11 cellular contexts compared by ENCODE assay signal in the genomic region with DNA sequence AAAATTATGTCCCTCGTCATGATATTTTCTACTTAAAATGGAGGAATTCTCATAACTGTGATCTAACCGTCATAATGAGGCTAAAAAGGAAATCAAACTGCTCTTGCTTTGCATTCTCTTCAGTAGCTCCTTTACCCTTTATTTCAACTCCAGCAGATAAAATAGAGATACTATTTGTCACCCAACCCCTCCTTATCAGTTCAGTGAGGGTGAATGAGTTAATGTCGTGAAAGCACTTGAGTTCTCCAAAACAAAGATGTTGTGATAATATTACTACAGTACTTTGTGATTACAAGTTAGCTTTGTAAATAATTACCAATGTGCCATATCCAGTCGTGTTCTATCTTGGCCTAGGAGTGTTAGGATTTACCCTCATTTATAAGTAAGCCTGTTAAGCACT.
A peak's percentile ranks its signal among the peaks of the same experiment; 100 is the strongest.
DNase-seq lines count a peak whose midpoint lies in the region; ATAC-seq and TF ChIP-seq lines count a peak whose summit lies in the region.
"Had no signal": no experiment of that assay in that cellular context is flagged by ENCODE, and none has a peak within 500 bp of the region (broad histone marks: within the 10 kb centered on the region; RNA-seq: fewer than 3 reads in every experiment).

No MANE protein-coding gene starts in this region.

- peak overlapping the region; percentile 90 for H2AFZ ChIP-seq in smooth muscle cell (ENCODE audit: low read depth)

- H3K4me3 Mint-ChIP-seq in activated naive CD4-positive, alpha-beta T cell treated with anti-CD3 and anti-CD28 coated beads for 36 hours, result peak overlapping the region; percentile 82
- peak overlapping the region; percentile 95 for H3K4me3 Mint-ChIP-seq in endothelial cell (ENCODE audit: unreplicated experiment)

- peaks cover 7% of the 10 kb centered on the region for H3F3A ChIP-seq in smooth muscle cell (ENCODE audit: low read depth)

- H3K4me2 ChIP-seq in smooth muscle cell, result no peak overlapping the region

- H3K4me3 ChIP-seq in RWPE2 (ENCODE audit: severe bottlenecking) (no peak overlapping the region), smooth muscle cell (peak overlapping the region; percentile 91)

- peaks cover 28% of the 10 kb centered on the region for H3K4me1 Mint-ChIP-seq in activated naive CD4-positive, alpha-beta T cell treated with anti-CD3 and anti-CD28 coated beads for 36 hours (ENCODE audit: low read depth)
- peaks cover 5% of the 10 kb centered on the region for H3K4me1 Mint-ChIP-seq in endothelial cell (ENCODE audit: unreplicated experiment)

- WGBS in smooth muscle cell (ENCODE audit: low lambda C conversion rate), result 70% methylated on average over 4 of the region's 4 CpGs

- ATAC-seq in RWPE2 (ENCODE audit: low read depth), result no peak
- no peak for ATAC-seq in HG03439 (IDR thresholded peaks at IDR 0.05; ENCODE audit: unreplicated experiment)
- ATAC-seq in GM18520 (IDR thresholded peaks at IDR 0.05; ENCODE audit: unreplicated experiment), result no peak
- ATAC-seq in GM21825 (IDR thresholded peaks at IDR 0.05; ENCODE audit: unreplicated experiment), result no peak

- no peaks in the 10 kb centered on the region for H4K20me1 ChIP-seq in smooth muscle cell (ENCODE audit: low read depth)

- H3K9ac ChIP-seq in smooth muscle cell (ENCODE audit: low read depth), result no peak overlapping the region

- H3K79me2 ChIP-seq in smooth muscle cell (ENCODE audit: low read depth), result peaks cover 25% of the 10 kb centered on the region

- CTCF ChIA-PET in activated naive CD4-positive, alpha-beta T cell treated with anti-CD3 and anti-CD28 coated beads for 36 hours (lab: Charles Lee), result no interaction called here

- H3K4me1 ChIP-seq in RWPE2 (ENCODE audit: insufficient read depth, poor library complexity, severe bottlenecking), result peaks cover 9% of the 10 kb centered on the region
- peaks cover 9% of the 10 kb centered on the region for H3K4me1 ChIP-seq in smooth muscle cell (ENCODE audit: low read depth)

- peak overlapping the region; percentile 76 for H3K27ac ChIP-seq in RWPE2 (ENCODE audit: poor library complexity, severe bottlenecking)
- no peak overlapping the region for H3K27ac ChIP-seq in smooth muscle cell (ENCODE audit: low read depth)

- H3K27me3 ChIP-seq in RWPE2 (ENCODE audit: insufficient read depth, poor library complexity, severe bottlenecking) (no peaks in the 10 kb centered on the region), smooth muscle cell (ENCODE audit: low read depth) (no peaks in the 10 kb centered on the region)
- H3K27me3 ChIP-seq: ascending aorta had no signal

- peaks cover 2% of the 10 kb centered on the region for H3K9me3 Mint-ChIP-seq in activated naive CD4-positive, alpha-beta T cell treated with anti-CD3 and anti-CD28 coated beads for 36 hours
- H3K9me3 Mint-ChIP-seq in endothelial cell (ENCODE audit: unreplicated experiment), result no peaks in the 10 kb centered on the region

- intact Hi-C loops in activated naive CD4-positive, alpha-beta T cell treated with anti-CD3 and anti-CD28 coated beads for 36 hours (cut with micrococcal nuclease), result no loop called here

- no peak for DNase-seq in activated naive CD4-positive, alpha-beta T cell treated with anti-CD3 and anti-CD28 coated beads for 36 hours
- DNase-seq in activated naive CD4-positive, alpha-beta T cell treated with anti-CD3 and anti-CD28 coated beads, Interleukin-2, amount 50 U/mL, for 16 hours, result no peak
- DNase-seq in RWPE2 (ENCODE audit: low spot score), result no peak
- DNase-seq in endothelial cell (ENCODE audit: low spot score), result no peak
- no peak for DNase-seq in smooth muscle cell (lab: John Stamatoyannopoulos, UW; ENCODE audit: unreplicated experiment)
- DNase-seq: COR-L47, NCI-H1436 had no signal

- H3K36me3 ChIP-seq in RWPE2 (ENCODE audit: low read depth) (no peaks in the 10 kb centered on the region), smooth muscle cell (ENCODE audit: low read depth) (no peaks in the 10 kb centered on the region)
- H3K36me3 ChIP-seq: ascending aorta had no signal

- H3K9me3 ChIP-seq in RWPE2 (ENCODE audit: severe bottlenecking), result peaks cover 4% of the 10 kb centered on the region
- H3K9me3 ChIP-seq in smooth muscle cell (replicated peaks; ENCODE audit: low read depth), result no peaks in the 10 kb centered on the region
- H3K9me3 ChIP-seq: ascending aorta had no signal

- TF ChIP-seq CTCF in RWPE2 (IDR thresholded peaks at IDR 0.05; ENCODE audit: poor library complexity, severe bottlenecking) (no peak), endothelial cell (IDR thresholded peaks at IDR 0.05; ENCODE audit: unreplicated experiment) (no peak), smooth muscle cell (IDR thresholded peaks at IDR 0.05; ENCODE audit: borderline replicate concordance, insufficient read depth, poor library complexity, severe bottlenecking) (no peak)

- H3K36me3 Mint-ChIP-seq in activated naive CD4-positive, alpha-beta T cell treated with anti-CD3 and anti-CD28 coated beads for 36 hours (ENCODE audit: low read depth), result peaks cover 1% of the 10 kb centered on the region
- H3K36me3 Mint-ChIP-seq in endothelial cell (ENCODE audit: low read depth, unreplicated experiment), result peaks cover 4% of the 10 kb centered on the region

- no peak overlapping the region for H3K27ac Mint-ChIP-seq in activated naive CD4-positive, alpha-beta T cell treated with anti-CD3 and anti-CD28 coated beads for 36 hours
- H3K27ac Mint-ChIP-seq in endothelial cell (ENCODE audit: unreplicated experiment), result no peak overlapping the region

- H3K27me3 Mint-ChIP-seq in activated naive CD4-positive, alpha-beta T cell treated with anti-CD3 and anti-CD28 coated beads for 36 hours (ENCODE audit: low read depth), result no peaks in the 10 kb centered on the region
- H3K27me3 Mint-ChIP-seq in endothelial cell (ENCODE audit: unreplicated experiment), result peaks cover 2% of the 10 kb centered on the region
